In genomic region chr19:55643733-55644116, GRCh38 we compare ENCODE assay signal across 1 cellular context.
TF ChIP-seq lines count a peak whose summit lies in the region.

No MANE protein-coding gene starts in this region.

TF ChIP-seq in HepG2, 621 proteins besides CTCF, POLR2A, EP300 and RAD21:
- peak; percentile 4 for TF ChIP-seq SRSF1 (optimal IDR thresholded peaks at IDR 0.05; ENCODE audit: low read depth, low read length)
- 0 out of 3 replicates have a peak, but pooled peaks have one; percentile 1 for TF ChIP-seq MXI1 (IDR thresholded peaks at IDR 0.05; ENCODE audit: borderline replicate concordance, low read depth, low read length)
- peak; percentile 11 for TF ChIP-seq ZEB1 (IDR thresholded peaks at IDR 0.05; ENCODE audit: insufficient replicate concordance, low read depth)
- TF ChIP-seq ZNF234 (CRISPR knock-in tag; conservative IDR thresholded peaks at IDR 0.05) = 0 out of 2 replicates have a peak, but pooled peaks have one; percentile 24
- no peak for TF ChIP-seq ZNF256 (CRISPR knock-in tag; conservative IDR thresholded peaks at IDR 0.05)
- peak; percentile 2 for TF ChIP-seq PCBP2 (optimal IDR thresholded peaks at IDR 0.05; ENCODE audit: low read depth, low read length, poor library complexity, severe bottlenecking)
- 0 out of 2 replicates have a peak, but pooled peaks have one; percentile 5 for TF ChIP-seq ZBTB25 (CRISPR knock-in tag; IDR thresholded peaks at IDR 0.05)
- 0 out of 2 replicates have a peak, but pooled peaks have one; percentile 17 for TF ChIP-seq ZGPAT (CRISPR knock-in tag; IDR thresholded peaks at IDR 0.05)
- 0 out of 2 replicates have a peak, but pooled peaks have one; percentile 5 for TF ChIP-seq ZNF564 (CRISPR knock-in tag; IDR thresholded peaks at IDR 0.05)
- no peak for TF ChIP-seq TRIM24 (CRISPR knock-in tag; IDR thresholded peaks at IDR 0.05)
- 0 out of 2 replicates have a peak, but pooled peaks have one; percentile 34 for TF ChIP-seq ZMAT5 (CRISPR knock-in tag; IDR thresholded peaks at IDR 0.05; ENCODE audit: borderline replicate concordance, low read depth)
- peak; percentile 7 for TF ChIP-seq ASH2L (IDR thresholded peaks at IDR 0.05; ENCODE audit: insufficient read length, low read depth, low read length)
- TF ChIP-seq POLR2AphosphoS2 (IDR thresholded peaks at IDR 0.05; ENCODE audit: low read depth, low read length) = 0 out of 2 replicates have a peak, but pooled peaks have one; percentile 10
- TF ChIP-seq ZNF558 (CRISPR knock-in tag; IDR thresholded peaks at IDR 0.05; ENCODE audit: borderline replicate concordance) = no peak
- TF ChIP-seq KDM5A (IDR thresholded peaks at IDR 0.05; ENCODE audit: borderline replicate concordance, low read length) = peak; percentile 80; the same call in 1 of the 2 replicates
- TF ChIP-seq ZNF569 (CRISPR knock-in tag; IDR thresholded peaks at IDR 0.05; ENCODE audit: borderline replicate concordance) = no peak
- peak; percentile 0 for TF ChIP-seq AGO1 (IDR thresholded peaks at IDR 0.05; ENCODE audit: low read depth, low read length, poor library complexity, severe bottlenecking)
- no peak for TF ChIP-seq CBFB (CRISPR knock-in tag; IDR thresholded peaks at IDR 0.05)
- no peak for TF ChIP-seq ZSCAN25 (CRISPR knock-in tag; IDR thresholded peaks at IDR 0.05)
- TF ChIP-seq DMAP1 (CRISPR knock-in tag; IDR thresholded peaks at IDR 0.05) = 0 out of 2 replicates have a peak, but pooled peaks have one; percentile 14
- TF ChIP-seq DNMT3B (CRISPR knock-in tag; conservative IDR thresholded peaks at IDR 0.05) = 0 out of 2 replicates have a peak, but pooled peaks have one; percentile 1
- TF ChIP-seq ETS1 (CRISPR knock-in tag; IDR thresholded peaks at IDR 0.05) = 0 out of 2 replicates have a peak, but pooled peaks have one; percentile 28
- 0 out of 2 replicates have a peak, but pooled peaks have one; percentile 3 for TF ChIP-seq ZNF350 (CRISPR knock-in tag; IDR thresholded peaks at IDR 0.05; ENCODE audit: borderline replicate concordance, low read depth)
- TF ChIP-seq ZNF235 (CRISPR knock-in tag; IDR thresholded peaks at IDR 0.05; ENCODE audit: borderline replicate concordance) = peak; percentile 6; the same call in 1 of the 2 replicates
- TF ChIP-seq SAFB2 (CRISPR knock-in tag; IDR thresholded peaks at IDR 0.05; ENCODE audit: borderline replicate concordance, low read depth) = no peak
- TF ChIP-seq KMT2B (CRISPR knock-in tag; IDR thresholded peaks at IDR 0.05) = peak; percentile 13; the same call in 1 of the 2 replicates
- TF ChIP-seq ZMAT3 (CRISPR knock-in tag; conservative IDR thresholded peaks at IDR 0.05) = peak; percentile 54; the same call in 1 of the 2 replicates
- TF ChIP-seq ZNF263 (CRISPR knock-in tag; IDR thresholded peaks at IDR 0.05) = peak; percentile 69
- no peak for TF ChIP-seq MAZ (IDR thresholded peaks at IDR 0.05; ENCODE audit: borderline replicate concordance, low read depth, low read length)
- 0 out of 2 replicates have a peak, but pooled peaks have one; percentile 2 for TF ChIP-seq MAZ (CRISPR knock-in tag; IDR thresholded peaks at IDR 0.05; ENCODE audit: low read depth)
- 0 out of 2 replicates have a peak, but pooled peaks have one; percentile 10 for TF ChIP-seq KDM5B (CRISPR knock-in tag; IDR thresholded peaks at IDR 0.05; ENCODE audit: borderline replicate concordance)
- TF ChIP-seq THAP9 (CRISPR knock-in tag; IDR thresholded peaks at IDR 0.05; ENCODE audit: borderline replicate concordance) = 0 out of 2 replicates have a peak, but pooled peaks have one; percentile 13
